13 cellular contexts compared by ENCODE assay signal in the genomic region with DNA sequence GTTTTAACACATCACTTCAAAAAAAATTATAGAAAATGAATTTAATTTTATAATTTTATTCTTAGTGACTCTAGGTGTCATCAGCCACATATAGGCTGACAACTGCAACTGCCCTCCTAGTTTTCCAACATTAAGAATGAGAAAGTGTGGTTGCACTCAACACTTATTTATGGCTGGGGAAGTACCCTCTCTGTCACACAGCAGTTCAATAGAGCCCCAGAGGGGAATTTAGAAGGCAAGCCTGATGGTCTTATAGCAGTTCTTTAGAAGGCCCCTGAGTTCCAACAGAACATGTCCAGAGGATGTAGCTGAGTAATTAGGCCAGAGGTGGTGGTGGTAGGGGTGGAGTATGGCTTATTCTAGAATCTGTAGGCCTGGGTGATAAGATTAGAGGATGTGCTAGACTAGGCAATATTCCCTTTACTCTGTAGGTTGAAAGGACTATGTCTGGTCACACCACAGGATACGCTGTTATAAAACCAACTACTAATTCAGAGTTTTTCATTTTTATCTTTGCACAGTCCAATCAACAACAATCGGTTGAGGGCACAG.
DNase-seq lines count a peak whose midpoint lies in the region; ATAC-seq and TF ChIP-seq lines count a peak whose summit lies in the region.
"Had no signal": no experiment of that assay in that cellular context is flagged by ENCODE, and none has a peak within 500 bp of the region (broad histone marks: within the 10 kb centered on the region; RNA-seq: fewer than 3 reads in every experiment).

No MANE protein-coding gene starts in this region.

- ATAC-seq in GM19043 (IDR thresholded peaks at IDR 0.05; ENCODE audit: low read depth, unreplicated experiment), result peak; percentile 90
- ATAC-seq in HG02763 (IDR thresholded peaks at IDR 0.05; ENCODE audit: unreplicated experiment), result peak; percentile 96
- peak; percentile 95 for ATAC-seq in HG03571 (IDR thresholded peaks at IDR 0.05; ENCODE audit: unreplicated experiment)

- H3K27me3 ChIP-seq in osteoblast (ENCODE audit: insufficient read depth, low read length) (no peaks in the 10 kb centered on the region), hepatocyte (no peaks in the 10 kb centered on the region)
- H3K27me3 ChIP-seq: BLaER1, dorsolateral prefrontal cortex had no signal

- 81% methylated on average over 2 of the region's 2 CpGs for WGBS in hepatocyte (ENCODE audit: low lambda C conversion rate, missing lambda C conversion rate)

- H3K27ac ChIP-seq in osteoblast (ENCODE audit: low read depth, low read length), result no peak overlapping the region
- H3K27ac ChIP-seq in hepatocyte, result no peak overlapping the region
- H3K27ac ChIP-seq: BLaER1, dorsolateral prefrontal cortex, SK-N-MC had no signal

- H3K79me2 ChIP-seq in osteoblast (ENCODE audit: insufficient read depth, low read length) (no peaks in the 10 kb centered on the region), hepatocyte (no peaks in the 10 kb centered on the region)

- no peak overlapping the region for H3K4me2 ChIP-seq in osteoblast (ENCODE audit: insufficient read depth, low read length)
- no peak overlapping the region for H3K4me2 ChIP-seq in hepatocyte
- H3K4me2 ChIP-seq: BLaER1 had no signal

- no peak overlapping the region for H3K27ac Mint-ChIP-seq in chondrocyte (ENCODE audit: unreplicated experiment)

- TF ChIP-seq CTCF in GM10266 (IDR thresholded peaks at IDR 0.05; ENCODE audit: control insufficient read depth, insufficient read depth, low read depth, missing control alignments), result no peak
- TF ChIP-seq CTCF in osteoblast (IDR thresholded peaks at IDR 0.05; ENCODE audit: extremely low read depth, low read depth, low read length), result no peak
- no peak for TF ChIP-seq CTCF in chondrocyte (IDR thresholded peaks at IDR 0.05)
- no peak for TF ChIP-seq CTCF in hepatocyte (IDR thresholded peaks at IDR 0.05; ENCODE audit: poor library complexity)

- H3K9me2 ChIP-seq in hepatocyte (replicated peaks; ENCODE audit: insufficient read depth), result no peaks in the 10 kb centered on the region

- H3K36me3 Mint-ChIP-seq in chondrocyte (ENCODE audit: low read depth), result no peaks in the 10 kb centered on the region

- H3K4me3 ChIP-seq in osteoblast (ENCODE audit: insufficient read depth, low read length) (no peak overlapping the region), hepatocyte (no peak overlapping the region)
- H3K4me3 ChIP-seq: BLaER1, dorsolateral prefrontal cortex, SK-N-MC had no signal

- H3K27me3 Mint-ChIP-seq in chondrocyte (ENCODE audit: low read depth), result no peaks in the 10 kb centered on the region

- H3K4me3 Mint-ChIP-seq in chondrocyte (ENCODE audit: unreplicated experiment), result no peak overlapping the region

- H4K20me1 ChIP-seq in osteoblast (ENCODE audit: insufficient read depth, low read length) (no peaks in the 10 kb centered on the region), hepatocyte (ENCODE audit: insufficient read depth, poor library complexity, severe bottlenecking) (no peaks in the 10 kb centered on the region)
- H4K20me1 ChIP-seq: BLaER1 had no signal

- H3K9me3 Mint-ChIP-seq in chondrocyte (ENCODE audit: low read depth), result peaks cover 7% of the 10 kb centered on the region

- H3K36me3 ChIP-seq in osteoblast (ENCODE audit: insufficient read depth, low read length) (no peaks in the 10 kb centered on the region), hepatocyte (replicated peaks; ENCODE audit: insufficient read depth, low read depth) (no peaks in the 10 kb centered on the region)
- H3K36me3 ChIP-seq: BLaER1 had no signal

- DNase-seq in GM10266 (ENCODE audit: extremely low spot score) (peak; percentile 64), osteoblast (ENCODE audit: insufficient read length, low spot score, missing footprints) (no peak), NCI-H146 treated with DMSO at 0.1 percent for 48 hours (lab: John Stamatoyannopoulos, UW; ENCODE audit: unreplicated experiment) (no peak), chondrocyte (ENCODE audit: low spot score) (no peak), hepatocyte (ENCODE audit: low spot score) (no peak)
- DNase-seq: dorsolateral prefrontal cortex; NCI-H187; stimulated activated CD4-positive, alpha-beta T cell treated with anti-CD3 and anti-CD28 coated beads, Interleukin-4, amount 100 ng/mL, for 1 hour had no signal

- H3K4me1 ChIP-seq in osteoblast (ENCODE audit: insufficient read depth, low read length), result peaks cover 31% of the 10 kb centered on the region
- peaks cover 23% of the 10 kb centered on the region for H3K4me1 ChIP-seq in hepatocyte (ENCODE audit: insufficient read depth)
- H3K4me1 ChIP-seq: BLaER1 had no signal

- peaks cover 1% of the 10 kb centered on the region for H3K9me3 ChIP-seq in osteoblast (ENCODE audit: low read depth, low read length)
- no peaks in the 10 kb centered on the region for H3K9me3 ChIP-seq in hepatocyte (ENCODE audit: low read depth)
- H3K9me3 ChIP-seq: BLaER1 had no signal

- peaks cover 40% of the 10 kb centered on the region for H3K4me1 Mint-ChIP-seq in chondrocyte (ENCODE audit: low read depth)

- H2AFZ ChIP-seq in osteoblast (ENCODE audit: low read length) (no peak overlapping the region), hepatocyte (no peak overlapping the region)
